ENCODE assay signal across 17 cellular contexts in genomic region chr17:63124958-63125357, GRCh38.
DNase-seq lines count a peak whose midpoint lies in the region; ATAC-seq, FAIRE-seq and TF ChIP-seq lines count a peak whose summit lies in the region.
"Had no signal": no experiment of that assay in that cellular context is flagged by ENCODE, and none has a peak within 500 bp of the region (broad histone marks: within the 10 kb centered on the region; RNA-seq: fewer than 3 reads in every experiment).

No MANE protein-coding gene starts in this region.

- H3K4me1 ChIP-seq in astrocyte (ENCODE audit: insufficient read depth, low read length) (no peaks in the 10 kb centered on the region), stomach (peaks cover 0 to 27% (median 2%) of the 10 kb centered on the region in 4 donors)
- H3K4me1 ChIP-seq: Caco-2 had no signal

- TF ChIP-seq EP300 in stomach (IDR thresholded peaks at IDR 0.05), result no peak

- no peak overlapping the region for H3K9ac ChIP-seq in astrocyte (ENCODE audit: low read length)

- H3K4me3 Mint-ChIP-seq in HFFc6 (no peak overlapping the region), astrocyte (ENCODE audit: unreplicated experiment) (no peak overlapping the region)
- H3K4me3 Mint-ChIP-seq: CD4-positive, alpha-beta T cell; GM23338 had no signal

- 86 to 95% (median 90%) methylated on average over 3 of the region's 3 CpGs for WGBS in stomach, 5 donors

- H3K4me3 ChIP-seq in AG10803 (ENCODE audit: low read length) (no peak overlapping the region), astrocyte (ENCODE audit: insufficient read depth, low read depth, low read length) (no peak overlapping the region), stomach (no peak overlapping the region)
- H3K4me3 ChIP-seq: GM23338 had no signal

- intact Hi-C loops in stomach (cut with DNase I; ENCODE audit: low total_unique reads), result no loop called here

- H2AFZ ChIP-seq in astrocyte (ENCODE audit: low read depth, low read length), result no peak overlapping the region
- H2AFZ ChIP-seq: GM23338 had no signal

- no peak overlapping the region for H3K4me2 ChIP-seq in astrocyte (ENCODE audit: low read length)
- H3K4me2 ChIP-seq: GM23338 had no signal

- no peak for TF ChIP-seq POLR2A in stomach (IDR thresholded peaks at IDR 0.05)

- 0 out of 2 replicates have a peak overlapping the region, but pooled peaks have one; percentile 1 for H3K27ac Mint-ChIP-seq in HFFc6
- no peak overlapping the region for H3K27ac Mint-ChIP-seq in astrocyte (ENCODE audit: unreplicated experiment)
- H3K27ac Mint-ChIP-seq: CD4-positive, alpha-beta T cell; GM23338 had no signal

- H3K79me2 ChIP-seq in astrocyte (ENCODE audit: insufficient read depth, low read length), result peaks cover 64% of the 10 kb centered on the region

- H4K20me1 ChIP-seq in astrocyte (ENCODE audit: insufficient read depth, low read length), result peaks cover 33% of the 10 kb centered on the region

- ATAC-seq in GM21529 (IDR thresholded peaks at IDR 0.05; ENCODE audit: unreplicated experiment), result no peak

- no peak overlapping the region for H3K27ac ChIP-seq in astrocyte (ENCODE audit: low read depth, low read length)
- H3K27ac ChIP-seq in stomach, result no peak overlapping the region
- H3K27ac ChIP-seq: C4-2B had no signal

- H3K27me3 ChIP-seq in astrocyte (ENCODE audit: insufficient read depth, low read length), result no peaks in the 10 kb centered on the region
- no peaks in the 10 kb centered on the region for H3K27me3 ChIP-seq in stomach

- H3K9me3 ChIP-seq in astrocyte (ENCODE audit: insufficient read depth, low read depth, low read length) (no peaks in the 10 kb centered on the region), stomach (no peaks in the 10 kb centered on the region)
- H3K9me3 ChIP-seq: Caco-2 had no signal

- DNase-seq in AG10803 (ENCODE audit: low read depth) (peak; percentile 13), HFFc6 (no peak), astrocyte (ENCODE audit: low read depth) (no peak), urothelium cell line (ENCODE audit: low spot score) (no peak), stomach (no peak), SKM-1 treated with dmso at 0.1 percent for 144 hours (lab: John Stamatoyannopoulos, UW; ENCODE audit: unreplicated experiment) (no peak)
- DNase-seq: ACHN; AML-193; CD4-positive, alpha-beta T cell; H7 had no signal

- peak; percentile 47 for FAIRE-seq in astrocyte (lab: Jason Lieb, UNC)
- FAIRE-seq in urothelium cell line (lab: Jason Lieb, UNC), result peak; percentile 35
- FAIRE-seq: D721Med, G401.6, GM12891 had no signal

- H3K36me3 Mint-ChIP-seq in HFFc6 (ENCODE audit: low read depth) (peaks cover 14% of the 10 kb centered on the region), astrocyte (ENCODE audit: low read depth, unreplicated experiment) (no peaks in the 10 kb centered on the region)

- TF ChIP-seq CTCF in AG10803 (conservative IDR thresholded peaks at IDR 0.05; ENCODE audit: low read length), result no peak
- no peak for TF ChIP-seq CTCF in HFFc6 (IDR thresholded peaks at IDR 0.05)
- no peak for TF ChIP-seq CTCF in astrocyte (IDR thresholded peaks at IDR 0.05; ENCODE audit: insufficient read depth, low read depth, low read length)
- TF ChIP-seq CTCF in stomach (IDR thresholded peaks at IDR 0.05), result no peak

- H3K9me3 Mint-ChIP-seq in HFFc6, result no peaks in the 10 kb centered on the region
- no peaks in the 10 kb centered on the region for H3K9me3 Mint-ChIP-seq in astrocyte (ENCODE audit: unreplicated experiment)
- H3K9me3 Mint-ChIP-seq: CD4-positive, alpha-beta T cell; GM23338 had no signal

- no peaks in the 10 kb centered on the region for H3K36me3 ChIP-seq in astrocyte (ENCODE audit: insufficient read depth, low read length)
- no peaks in the 10 kb centered on the region for H3K36me3 ChIP-seq in stomach

- peaks cover 38% of the 10 kb centered on the region for H3K4me1 Mint-ChIP-seq in HFFc6 (ENCODE audit: low read depth)
- peaks cover 9% of the 10 kb centered on the region for H3K4me1 Mint-ChIP-seq in astrocyte (ENCODE audit: low read depth, unreplicated experiment)

- no peaks in the 10 kb centered on the region; the same call in 1 of the 2 replicates for H3K27me3 Mint-ChIP-seq in HFFc6 (ENCODE audit: insufficient read depth)
- no peaks in the 10 kb centered on the region for H3K27me3 Mint-ChIP-seq in astrocyte (ENCODE audit: low read depth, unreplicated experiment)
- H3K27me3 Mint-ChIP-seq: CD4-positive, alpha-beta T cell had no signal
